Comparison of ENCODE assay signal across 1 cellular context in the genomic region with DNA sequence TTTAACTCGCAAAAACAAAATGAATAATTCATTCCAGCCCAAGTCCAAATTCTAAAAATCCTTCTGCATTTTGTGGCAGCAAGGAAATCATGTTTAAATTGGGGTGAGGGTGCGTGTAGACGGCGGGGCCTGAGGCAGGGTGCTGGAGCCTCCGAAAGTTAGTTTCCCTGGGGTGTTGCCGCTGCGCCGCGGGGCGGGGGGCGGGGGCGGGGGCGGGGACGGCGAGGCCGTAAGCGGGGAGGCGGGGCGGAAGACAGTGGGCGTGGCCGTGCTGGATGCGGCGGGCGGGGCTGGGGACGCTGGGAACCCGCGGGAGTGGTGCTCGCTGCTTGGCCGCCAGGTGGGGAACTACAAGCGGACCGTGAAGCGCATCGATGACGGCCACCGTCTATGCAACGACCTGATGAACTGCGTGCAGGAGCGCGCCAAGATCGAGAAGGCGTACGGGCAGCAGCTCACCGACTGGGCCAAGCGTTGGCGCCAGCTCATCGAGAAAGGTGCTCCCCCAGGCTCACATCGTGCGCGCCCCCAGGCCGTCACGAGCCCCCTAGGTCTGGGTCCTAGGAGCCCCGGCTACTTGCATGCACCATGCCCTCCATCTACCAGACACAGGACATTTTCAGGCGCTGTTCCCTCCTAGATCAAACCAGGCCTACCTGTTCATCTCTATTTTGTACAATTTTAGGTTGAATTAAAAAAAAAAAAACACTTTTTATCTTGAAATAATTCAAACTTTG.
TF ChIP-seq lines count a peak whose summit lies in the region.

No MANE protein-coding gene starts in this region.

TF ChIP-seq in HEK293, 187 proteins besides CTCF, POLR2A, EP300 and RAD21 (continued from another document):
- TF ChIP-seq, protein P1, sequence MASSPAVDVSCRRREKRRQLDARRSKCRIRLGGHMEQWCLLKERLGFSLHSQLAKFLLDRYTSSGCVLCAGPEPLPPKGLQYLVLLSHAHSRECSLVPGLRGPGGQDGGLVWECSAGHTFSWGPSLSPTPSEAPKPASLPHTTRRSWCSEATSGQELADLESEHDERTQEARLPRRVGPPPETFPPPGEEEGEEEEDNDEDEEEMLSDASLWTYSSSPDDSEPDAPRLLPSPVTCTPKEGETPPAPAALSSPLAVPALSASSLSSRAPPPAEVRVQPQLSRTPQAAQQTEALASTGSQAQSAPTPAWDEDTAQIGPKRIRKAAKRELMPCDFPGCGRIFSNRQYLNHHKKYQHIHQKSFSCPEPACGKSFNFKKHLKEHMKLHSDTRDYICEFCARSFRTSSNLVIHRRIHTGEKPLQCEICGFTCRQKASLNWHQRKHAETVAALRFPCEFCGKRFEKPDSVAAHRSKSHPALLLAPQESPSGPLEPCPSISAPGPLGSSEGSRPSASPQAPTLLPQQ (tag by site-specific recombination; IDR thresholded peaks at IDR 0.05) = 0 out of 2 replicates have a peak, but pooled peaks have one; percentile 34
- TF ChIP-seq ZBTB6 (tag by site-specific recombination; IDR thresholded peaks at IDR 0.05) (no peak), ZNF335 (tag by site-specific recombination; conservative IDR thresholded peaks at IDR 0.05) (0 out of 2 replicates have a peak, but pooled peaks have one; percentile 42), KLF17 (tag by site-specific recombination; IDR thresholded peaks at IDR 0.05) (peak; percentile 41; the same call in 1 of the 2 replicates), ZNF600 (tag by site-specific recombination; IDR thresholded peaks at IDR 0.05) (peak; percentile 91), ZNF211 (tag by site-specific recombination; IDR thresholded peaks at IDR 0.05; ENCODE audit: low read depth) (no peak), PATZ1 (tag by site-specific recombination; IDR thresholded peaks at IDR 0.05) (peak; percentile 60), SP2 (tag by site-specific recombination; IDR thresholded peaks at IDR 0.05) (peak; percentile 44), IKZF3 (tag by site-specific recombination; IDR thresholded peaks at IDR 0.05) (no peak), ZNF133 (tag by site-specific recombination; IDR thresholded peaks at IDR 0.05) (no peak), SP3 (tag by site-specific recombination; IDR thresholded peaks at IDR 0.05) (peak; percentile 64; the same call in 1 of the 2 replicates), ZBTB17 (tag by site-specific recombination; IDR thresholded peaks at IDR 0.05) (peak; percentile 96), SCRT2 (tag by site-specific recombination; IDR thresholded peaks at IDR 0.05) (peak; percentile 93), RBAK (tag by site-specific recombination; IDR thresholded peaks at IDR 0.05) (no peak), GFI1B (tag by site-specific recombination; IDR thresholded peaks at IDR 0.05) (no peak), ZNF433 (tag by site-specific recombination; IDR thresholded peaks at IDR 0.05; ENCODE audit: low read depth) (no peak), SP7 (tag by site-specific recombination; IDR thresholded peaks at IDR 0.05) (peak; percentile 43; the same call in 1 of the 2 replicates), ZNF423 (tag by site-specific recombination; IDR thresholded peaks at IDR 0.05) (peak; percentile 19; the same call in 1 of the 2 replicates), ZNF561 (tag by site-specific recombination; IDR thresholded peaks at IDR 0.05; ENCODE audit: borderline replicate concordance) (peak; percentile 42; the same call in 1 of the 2 replicates), OSR2 (tag by site-specific recombination; IDR thresholded peaks at IDR 0.05) (no peak), ZXDB (tag by site-specific recombination; IDR thresholded peaks at IDR 0.05) (peak; percentile 47; the same call in 1 of the 2 replicates), ZNF596 (tag by site-specific recombination; IDR thresholded peaks at IDR 0.05) (no peak), ZNF426 (tag by site-specific recombination; IDR thresholded peaks at IDR 0.05) (no peak), ZNF549 (tag by site-specific recombination; IDR thresholded peaks at IDR 0.05) (no peak), GLI2 (tag by site-specific recombination; IDR thresholded peaks at IDR 0.05; ENCODE audit: borderline replicate concordance, low read depth) (no peak), ZNF660 (tag by site-specific recombination; IDR thresholded peaks at IDR 0.05) (peak; percentile 56; the same call in 1 of the 2 replicates), PRDM4 (tag by site-specific recombination; IDR thresholded peaks at IDR 0.05) (no peak), ZNF292 (tag by site-specific recombination; IDR thresholded peaks at IDR 0.05; ENCODE audit: borderline replicate concordance, low read depth) (no peak), ZNF140 (tag by site-specific recombination; IDR thresholded peaks at IDR 0.05) (no peak), ZNF2 (tag by site-specific recombination; IDR thresholded peaks at IDR 0.05) (no peak), ZNF239 (tag by site-specific recombination; IDR thresholded peaks at IDR 0.05) (no peak), ZNF394 (tag by site-specific recombination; IDR thresholded peaks at IDR 0.05; ENCODE audit: borderline replicate concordance) (peak; percentile 32; the same call in 1 of the 2 replicates), ZEB2 (tag by site-specific recombination; IDR thresholded peaks at IDR 0.05) (peak; percentile 84), ZNF777 (tag by site-specific recombination; IDR thresholded peaks at IDR 0.05; ENCODE audit: borderline replicate concordance) (peak; percentile 91), KLF9 (tag by site-specific recombination; IDR thresholded peaks at IDR 0.05; ENCODE audit: low read depth) (peak; percentile 84), ZNF248 (tag by site-specific recombination; IDR thresholded peaks at IDR 0.05) (no peak), ZNF654 (tag by site-specific recombination; IDR thresholded peaks at IDR 0.05; ENCODE audit: low read depth) (0 out of 2 replicates have a peak, but pooled peaks have one; percentile 11)
- TF ChIP-seq, protein P2, sequence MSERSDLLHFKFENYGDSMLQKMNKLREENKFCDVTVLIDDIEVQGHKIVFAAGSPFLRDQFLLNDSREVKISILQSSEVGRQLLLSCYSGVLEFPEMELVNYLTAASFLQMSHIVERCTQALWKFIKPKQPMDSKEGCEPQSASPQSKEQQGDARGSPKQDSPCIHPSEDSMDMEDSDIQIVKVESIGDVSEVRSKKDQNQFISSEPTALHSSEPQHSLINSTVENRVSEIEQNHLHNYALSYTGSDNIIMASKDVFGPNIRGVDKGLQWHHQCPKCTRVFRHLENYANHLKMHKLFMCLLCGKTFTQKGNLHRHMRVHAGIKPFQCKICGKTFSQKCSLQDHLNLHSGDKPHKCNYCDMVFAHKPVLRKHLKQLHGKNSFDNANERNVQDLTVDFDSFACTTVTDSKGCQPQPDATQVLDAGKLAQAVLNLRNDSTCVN (tag by site-specific recombination; optimal IDR thresholded peaks at IDR 0.05) = peak; percentile 78
- TF ChIP-seq, protein P3, sequence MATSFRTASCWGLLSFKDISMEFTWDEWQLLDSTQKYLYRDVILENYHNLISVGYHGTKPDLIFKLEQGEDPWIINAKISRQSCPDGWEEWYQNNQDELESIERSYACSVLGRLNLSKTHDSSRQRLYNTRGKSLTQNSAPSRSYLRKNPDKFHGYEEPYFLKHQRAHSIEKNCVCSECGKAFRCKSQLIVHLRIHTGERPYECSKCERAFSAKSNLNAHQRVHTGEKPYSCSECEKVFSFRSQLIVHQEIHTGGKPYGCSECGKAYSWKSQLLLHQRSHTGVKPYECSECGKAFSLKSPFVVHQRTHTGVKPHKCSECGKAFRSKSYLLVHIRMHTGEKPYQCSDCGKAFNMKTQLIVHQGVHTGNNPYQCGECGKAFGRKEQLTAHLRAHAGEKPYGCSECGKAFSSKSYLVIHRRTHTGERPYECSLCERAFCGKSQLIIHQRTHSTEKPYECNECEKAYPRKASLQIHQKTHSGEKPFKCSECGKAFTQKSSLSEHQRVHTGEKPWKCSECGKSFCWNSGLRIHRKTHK (tag by site-specific recombination; IDR thresholded peaks at IDR 0.05) = no peak
- TF ChIP-seq, protein P4, sequence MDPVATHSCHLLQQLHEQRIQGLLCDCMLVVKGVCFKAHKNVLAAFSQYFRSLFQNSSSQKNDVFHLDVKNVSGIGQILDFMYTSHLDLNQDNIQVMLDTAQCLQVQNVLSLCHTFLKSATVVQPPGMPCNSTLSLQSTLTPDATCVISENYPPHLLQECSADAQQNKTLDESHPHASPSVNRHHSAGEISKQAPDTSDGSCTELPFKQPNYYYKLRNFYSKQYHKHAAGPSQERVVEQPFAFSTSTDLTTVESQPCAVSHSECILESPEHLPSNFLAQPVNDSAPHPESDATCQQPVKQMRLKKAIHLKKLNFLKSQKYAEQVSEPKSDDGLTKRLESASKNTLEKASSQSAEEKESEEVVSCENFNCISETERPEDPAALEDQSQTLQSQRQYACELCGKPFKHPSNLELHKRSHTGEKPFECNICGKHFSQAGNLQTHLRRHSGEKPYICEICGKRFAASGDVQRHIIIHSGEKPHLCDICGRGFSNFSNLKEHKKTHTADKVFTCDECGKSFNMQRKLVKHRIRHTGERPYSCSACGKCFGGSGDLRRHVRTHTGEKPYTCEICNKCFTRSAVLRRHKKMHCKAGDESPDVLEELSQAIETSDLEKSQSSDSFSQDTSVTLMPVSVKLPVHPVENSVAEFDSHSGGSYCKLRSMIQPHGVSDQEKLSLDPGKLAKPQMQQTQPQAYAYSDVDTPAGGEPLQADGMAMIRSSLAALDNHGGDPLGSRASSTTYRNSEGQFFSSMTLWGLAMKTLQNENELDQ (tag by site-specific recombination; IDR thresholded peaks at IDR 0.05; ENCODE audit: low read depth) = no peak
